ENCODE assay signal across 22 cellular contexts in genomic region chr5:120151181-120151580, GRCh38.
"Had no signal": no experiment of that assay in that cellular context is flagged by ENCODE, and none has a peak within 500 bp of the region (broad histone marks: within the 10 kb centered on the region; RNA-seq: fewer than 3 reads in every experiment).

No MANE protein-coding gene starts in this region.

- H3K9me3 ChIP-seq: body of pancreas, esophagus squamous epithelium, pancreas, psoas muscle, thyroid gland had no signal

- H3K4me1 ChIP-seq: body of pancreas, esophagus squamous epithelium, pancreas, psoas muscle, thyroid gland had no signal

- H3K36me3 ChIP-seq: esophagus squamous epithelium, heart right ventricle, neutrophil, pancreas, thyroid gland, WERI-Rb-1 had no signal

- H3K4me3 ChIP-seq: body of pancreas, esophagus squamous epithelium, heart right ventricle, pancreas, psoas muscle, thyroid gland had no signal

- DNase-seq: activated CD4-positive, alpha-beta T cell treated with anti-CD3 and anti-CD28 coated beads, Interleukin-2, amount 10 ng/mL, durations not matched to agents 7 days and 5 days; activated CD4-positive, CD25-positive, alpha-beta regulatory T cell treated with anti-CD3 and anti-CD28 coated beads, Interleukin-2, amount 50 U/mL, for 72 hours; activated CD8-positive, alpha-beta memory T cell treated with anti-CD3 and anti-CD28 coated beads, Interleukin-2, amount 10 ng/mL, durations not matched to agents 7 days and 5 days; activated CD8-positive, alpha-beta T cell treated with anti-CD3 and anti-CD28 coated beads for 36 hours; activated effector memory CD4-positive, alpha-beta T cell treated with anti-CD3 and anti-CD28 coated beads, Interleukin-2, amount 50 U/mL, for 16 hours; activated naive CD4-positive, alpha-beta T cell treated with anti-CD3 and anti-CD28 coated beads, Interleukin-2, amount 50 U/mL, for 16 hours; activated T-cell treated with anti-CD3 and anti-CD28 coated beads for 4 hours; anterior cingulate cortex; body of pancreas; effector memory CD4-positive, alpha-beta T cell; esophagus squamous epithelium; heart right ventricle; kidney glomerular epithelial cell; left ventricle myocardium superior; pancreas; psoas muscle; right cardiac atrium; stimulated activated CD4-positive, alpha-beta T cell treated with anti-CD3 and anti-CD28 coated beads, Interleukin-1b, Interleukin-23, amount 100 ng/mL, for 48 hours; substantia nigra; thyroid gland; WERI-Rb-1 had no signal

- H3K27ac ChIP-seq: body of pancreas, esophagus squamous epithelium, neutrophil, pancreas, psoas muscle, thyroid gland, WERI-Rb-1 had no signal

- H3K27me3 ChIP-seq: body of pancreas, esophagus squamous epithelium, heart right ventricle, neutrophil, pancreas, thyroid gland had no signal
